Comparison of ENCODE assay signal across 21 cellular contexts in the genomic region with DNA sequence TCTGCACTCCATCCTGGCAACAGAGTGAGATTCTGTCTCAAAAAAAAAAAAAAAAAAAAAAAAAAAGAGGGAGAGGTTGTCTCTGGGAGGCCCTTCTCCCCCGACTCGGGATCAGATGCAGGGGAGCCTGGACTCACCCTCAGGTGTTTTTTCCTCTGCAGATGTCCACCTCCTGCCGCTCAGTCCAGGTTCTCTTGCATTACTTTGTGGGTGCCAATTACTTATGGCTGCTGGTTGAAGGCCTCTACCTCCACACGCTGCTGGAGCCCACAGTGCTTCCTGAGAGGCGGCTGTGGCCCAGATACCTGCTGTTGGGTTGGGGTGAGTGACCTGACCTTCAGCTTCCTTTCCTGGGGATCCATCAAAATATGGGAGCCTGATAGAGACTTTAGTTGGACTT. TPM values are rescaled to one million over a fixed set of nuclear protein-coding genes. Genes with fewer than 3 reads are reported as not detected.
DNase-seq lines count a peak whose midpoint lies in the region; ATAC-seq and TF ChIP-seq lines count a peak whose summit lies in the region.
"Had no signal": no experiment of that assay in that cellular context is flagged by ENCODE, and none has a peak within 500 bp of the region (broad histone marks: within the 10 kb centered on the region; RNA-seq: fewer than 3 reads in every experiment).

No MANE protein-coding gene starts in this region.

- H3K4me3 ChIP-seq in right atrium auricular region (no peak overlapping the region), esophagus muscularis mucosa (no peak overlapping the region), vagina (no peak overlapping the region)
- H3K4me3 ChIP-seq: BLaER1, GM12878, GM23338, HAP-1 had no signal

- no peak for TF ChIP-seq EP300 in esophagus muscularis mucosa (IDR thresholded peaks at IDR 0.05)

- H3K27me3 ChIP-seq in right atrium auricular region: no peaks in the 10 kb centered on the region
- H3K27me3 ChIP-seq in esophagus muscularis mucosa: no peaks in the 10 kb centered on the region
- H3K27me3 ChIP-seq in vagina: no peaks in the 10 kb centered on the region
- H3K27me3 ChIP-seq: BLaER1 had no signal

- WGBS in esophagus muscularis mucosa: 87% methylated on average over 4 of the region's 5 CpGs

- H3K27ac ChIP-seq in right atrium auricular region: no peak overlapping the region
- no peak overlapping the region for H3K27ac ChIP-seq in esophagus muscularis mucosa (replicated peaks in 1 of 4)
- no peak overlapping the region for H3K27ac ChIP-seq in vagina
- H3K27ac ChIP-seq: 22Rv1, BLaER1, C4-2B had no signal

- no peaks in the 10 kb centered on the region for H3K4me1 ChIP-seq in right atrium auricular region
- H3K4me1 ChIP-seq in esophagus muscularis mucosa: no peaks in the 10 kb centered on the region
- H3K4me1 ChIP-seq in vagina: no peaks in the 10 kb centered on the region
- H3K4me1 ChIP-seq: BLaER1, HAP-1 had no signal

- TF ChIP-seq CTCF in right atrium auricular region (IDR thresholded peaks at IDR 0.05) (no peak), esophagus muscularis mucosa (IDR thresholded peaks at IDR 0.05) (no peak), vagina (IDR thresholded peaks at IDR 0.05) (no peak)

- no peak for TF ChIP-seq POLR2A in esophagus muscularis mucosa (IDR thresholded peaks at IDR 0.05; ENCODE audit: low read depth)
- no peak for TF ChIP-seq POLR2A in vagina (IDR thresholded peaks at IDR 0.05)

- peak; percentile 11 for DNase-seq in right atrium auricular region (ENCODE audit: low spot score)
- DNase-seq in Right ventricle myocardium superior: no peak
- DNase-seq in esophagus muscularis mucosa (ENCODE audit: extremely low spot score): peak; percentile 60
- peak; percentile 32 to 61 for DNase-seq in vagina (ENCODE audit: extremely low spot score in 2 of 2)
- no peak for DNase-seq in stimulated activated naive CD4-positive, alpha-beta T cell treated with Interleukin-2 at 50 U/mL for 16 hours (lab: John Stamatoyannopoulos, UW)
- no peak for DNase-seq in MV-4-11 (lab: John Stamatoyannopoulos, UW)
- DNase-seq: CD4-positive, CD25-positive, alpha-beta regulatory T cell; CD8-positive, alpha-beta T cell; DMS 273 treated with DMSO at 0.1 percent for 48 hours; DMS79; EL; GDM1; HFFc6 had no signal

- intact Hi-C loops in Right ventricle myocardium superior (cut with DNase I) (no loop called here), esophagus muscularis mucosa (cut with DNase I) (no loop called here), vagina (cut with DNase I) (no loop called here)

- H3K36me3 ChIP-seq in right atrium auricular region: no peaks in the 10 kb centered on the region
- H3K36me3 ChIP-seq in esophagus muscularis mucosa: peaks cover 0 to 4% (median 0%) of the 10 kb centered on the region in 4 donors
- H3K36me3 ChIP-seq in vagina: no peaks in the 10 kb centered on the region
- H3K36me3 ChIP-seq: BLaER1, HAP-1 had no signal

- ATAC-seq in Right ventricle myocardium superior (ENCODE audit: poor library complexity): no peak
- ATAC-seq: CD8-positive, alpha-beta T cell; GM12878; GM23338 had no signal

- H3K9me3 ChIP-seq in right atrium auricular region: peaks cover 0 to 6% of the 10 kb centered on the region in 2 donors
- H3K9me3 ChIP-seq in esophagus muscularis mucosa: peaks cover 0 to 10% (median 4%) of the 10 kb centered on the region in 4 donors
- H3K9me3 ChIP-seq in vagina: peaks cover 3% of the 10 kb centered on the region
- H3K9me3 ChIP-seq: HAP-1 had no signal

RNA-seq across cellular contexts. Expression of gene GLP2R, which starts 34.1 kb away (rescaled TPM):
- total RNA-seq in right atrium auricular region (1 to 10 TPM; 1.0 to 1.7 TPM), Right ventricle myocardium superior (0.11 TPM), esophagus muscularis mucosa (10 to 100 TPM in 3 of 4 donors, 1 to 10 TPM in 1; 9.1 to 16.6 (median 14.6) TPM), vagina (2.9 TPM)
- total RNA-seq: B cell; CD4-positive, CD25-positive, alpha-beta regulatory T cell; CD8-positive, alpha-beta T cell; GM12878; GM23338; HFFc6 had no signal

RNA-seq across cellular contexts. Expression of gene GSG1L2, which starts 37.9 kb away (rescaled TPM):
- total RNA-seq in right atrium auricular region (not detected), Right ventricle myocardium superior (not detected), esophagus muscularis mucosa (not detected), vagina (not detected)
- total RNA-seq: B cell; CD4-positive, CD25-positive, alpha-beta regulatory T cell; CD8-positive, alpha-beta T cell; GM12878; GM23338; H4; HFFc6 had no signal

RNA-seq across cellular contexts. Expression of gene RCVRN, which starts 45.3 kb away (rescaled TPM):
- total RNA-seq in right atrium auricular region (under 1 TPM; 0.24 to 0.37 TPM), Right ventricle myocardium superior (not detected), esophagus muscularis mucosa (under 1 TPM in 1 of 4 donors, not detected in 3; 0.52 TPM), vagina (0.49 TPM)
- total RNA-seq: B cell; CD4-positive, CD25-positive, alpha-beta regulatory T cell; GM23338; H4; HFFc6 had no signal

Comparison
In these comparisons a context has a peak if more than half of its experiments do, and no peak if none do; other contexts are left out.
1. DNase-seq: peak in right atrium auricular region (single experiment), esophagus muscularis mucosa (single experiment) and vagina (2 of 2); none in Right ventricle myocardium superior (single experiment), stimulated activated naive CD4-positive, alpha-beta T cell treated with Interleukin-2 at 50 U/mL for 16 hours (single experiment) and MV-4-11 (single experiment).